8 cellular contexts compared by ENCODE assay signal in genomic region chr12:26937443-26937862, GRCh38. TPM values are rescaled to one million over a fixed set of nuclear protein-coding genes. Genes with fewer than 3 reads are reported as not detected.
DNase-seq lines count a peak whose midpoint lies in the region; ATAC-seq and TF ChIP-seq lines count a peak whose summit lies in the region.

No MANE protein-coding gene starts in this region.

- TF ChIP-seq CTCF in RWPE1 (conservative IDR thresholded peaks at IDR 0.05; ENCODE audit: low read depth) (no peak), fibroblast of lung (conservative IDR thresholded peaks at IDR 0.05 in 1 of 2, IDR thresholded peaks at IDR 0.05 in 1 of 2; ENCODE audit: low read depth in 1 of 2, low read length in 2 of 2) (no peak), retinal pigment epithelial cell (conservative IDR thresholded peaks at IDR 0.05; ENCODE audit: low read depth, low read length) (no peak)

- CTCF ChIA-PET in RWPE1 (lab: Yijun Ruan, JAX) = interaction anchor here (0.6 to 0.8 kb wide), 2 partner anchors 15 to 421 kb away, joined by 3 to 4 read pairs; no protein-coding TSS in a partner anchor

- peak; percentile 2 for ATAC-seq in GM19328 (IDR thresholded peaks at IDR 0.05; ENCODE audit: unreplicated experiment)

- H2AFZ ChIP-seq in fibroblast of lung (ENCODE audit: low read length) = peak overlapping the region; percentile 92

- H3K79me2 ChIP-seq in fibroblast of lung (ENCODE audit: control insufficient read depth, insufficient read depth, low read length) = peaks cover 68% of the 10 kb centered on the region

- no peaks in the 10 kb centered on the region for H3K4me1 ChIP-seq in fibroblast of lung (ENCODE audit: control insufficient read depth, extremely low read depth, insufficient read depth, low read length)

- POLR2A ChIA-PET in RWPE1 (lab: Yijun Ruan, JAX; ENCODE audit: low non-redundant PET) = no interaction called here

- DNase-seq in RWPE1 (ENCODE audit: low spot score) (no peak), fibroblast of lung (ENCODE audit: low read depth in 2 of 2) (no peak), retinal pigment epithelial cell (ENCODE audit: low read depth) (no peak), activated gamma-delta T cell (lab: John Stamatoyannopoulos, UW) (no peak), DMS 273 treated with DMSO at 0.1 percent for 48 hours (lab: John Stamatoyannopoulos, UW) (no peak), middle frontal gyrus (ENCODE audit: extremely low spot score, low spot score) (no peak), HuH-7.5 (ENCODE audit: low spot score) (no peak)

- H3K9ac ChIP-seq in fibroblast of lung (ENCODE audit: insufficient read depth, low read length) = peak overlapping the region; percentile 76

- no peaks in the 10 kb centered on the region for H4K20me1 ChIP-seq in fibroblast of lung (ENCODE audit: control insufficient read depth, extremely low read depth, insufficient read depth, low read length)

- H3K36me3 ChIP-seq in fibroblast of lung (ENCODE audit: control insufficient read depth, insufficient read depth, low read length) = no peaks in the 10 kb centered on the region

- H3K27ac ChIP-seq in RWPE1 (peak overlapping the region; percentile 93), fibroblast of lung (ENCODE audit: insufficient read depth, low read length) (peak overlapping the region; percentile 93)

- no peaks in the 10 kb centered on the region for H3K27me3 ChIP-seq in fibroblast of lung (ENCODE audit: control insufficient read depth, insufficient read depth, low read length)

- H3K4me2 ChIP-seq in fibroblast of lung (ENCODE audit: extremely low read depth, insufficient read depth, low read length) = peak overlapping the region; percentile 88

- no peaks in the 10 kb centered on the region for H3K9me3 ChIP-seq in fibroblast of lung (ENCODE audit: control insufficient read depth, insufficient read depth, low read depth, low read length)

- H3K4me3 ChIP-seq in fibroblast of lung (replicated peaks in 1 of 4; ENCODE audit: control extremely low read depth in 1 of 4, insufficient read depth in 1 of 4, low read depth in 3 of 4, low read length in 4 of 4) (peak overlapping the region; percentile 88 to 100 (median 99)), retinal pigment epithelial cell (ENCODE audit: low read length) (peak overlapping the region; percentile 92)

RNA-seq across cellular contexts. Expression of gene INTS13, which starts 0.3 kb away (rescaled TPM):
- total RNA-seq in fibroblast of lung = 33.0 and 34.9 TPM in 2 replicates
- polyA plus RNA-seq in fibroblast of lung = 28.0 and 29.2 TPM in 2 replicates
- 18.6 and 22.3 TPM in 2 replicates for polyA plus RNA-seq in fibroblast of lung (2012)
- polyA minus RNA-seq in fibroblast of lung (ENCODE audit: low replicate concordance) = 5.5 and 5.6 TPM in 2 replicates

RNA-seq across cellular contexts. Expression of gene FGFR1OP2, which starts 0.8 kb away (rescaled TPM):
- 51.1 and 60.8 TPM in 2 replicates for total RNA-seq in fibroblast of lung
- polyA plus RNA-seq in fibroblast of lung = 31.2 and 36.4 TPM in 2 replicates
- polyA plus RNA-seq in fibroblast of lung (2012) = 30.5 and 33.1 TPM in 2 replicates
- 1.7 and 1.9 TPM in 2 replicates for polyA minus RNA-seq in fibroblast of lung (ENCODE audit: low replicate concordance)
